8 cellular contexts compared by ENCODE assay signal in the genomic region with DNA sequence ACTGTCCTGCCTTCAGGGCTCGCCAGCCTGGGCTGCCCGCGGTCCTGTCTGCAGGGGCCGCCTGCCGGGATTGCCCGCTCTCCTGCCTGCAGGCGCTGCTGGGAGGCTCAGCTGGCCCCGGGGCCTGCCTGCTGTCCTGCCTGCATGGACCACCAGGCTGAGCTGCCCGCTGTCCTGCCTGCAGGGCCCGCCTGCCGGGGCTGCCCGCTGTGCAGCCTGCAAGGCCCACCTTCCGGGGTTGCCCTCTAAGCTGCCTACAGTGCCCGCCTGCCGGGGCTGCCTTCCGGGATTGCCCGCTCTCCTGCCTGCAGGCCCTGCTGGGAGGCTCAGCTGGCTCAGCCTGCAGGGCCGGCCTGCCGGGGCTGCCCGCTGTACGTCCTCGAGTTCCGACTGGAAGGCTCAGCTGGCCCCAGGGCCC.
A peak's percentile ranks its signal among the peaks of the same experiment; 100 is the strongest.
DNase-seq lines count a peak whose midpoint lies in the region; ATAC-seq and TF ChIP-seq lines count a peak whose summit lies in the region.

No MANE protein-coding gene starts in this region.

- no peak overlapping the region for H3K27ac ChIP-seq in skeletal muscle tissue (ENCODE audit: low read depth, low read length)
- H3K27ac ChIP-seq in PC-9 = no peak overlapping the region

- intact Hi-C loops in PC-9 (cut with micrococcal nuclease; ENCODE audit: unreplicated experiment) = no loop called here

- CTCF ChIA-PET in PC-9 (lab: Charles Lee) = no interaction called here

- H3K36me3 ChIP-seq in skeletal muscle tissue (ENCODE audit: control insufficient read depth in 3 of 3, insufficient read depth in 3 of 3, low read length in 3 of 3) = no peaks in the 10 kb centered on the region
- no peaks in the 10 kb centered on the region for H3K36me3 ChIP-seq in PC-9 (ENCODE audit: low read depth)

- BruUV-seq in PC-9 (replicated peaks; lab: Mats Ljungman, UMichigan) = no TSS peak

- H3F3A ChIP-seq in PC-9 (ENCODE audit: insufficient read depth, low read depth) = no peaks in the 10 kb centered on the region

- TF ChIP-seq CTCF in PC-9 (conservative IDR thresholded peaks at IDR 0.05) = no peak

- H3K9me3 ChIP-seq in skeletal muscle tissue (ENCODE audit: control insufficient read depth in 3 of 3, low read length in 3 of 3) (peaks cover 4 to 10% (median 6%) of the 10 kb centered on the region in 3 donors), PC-9 (ENCODE audit: insufficient read depth, low read depth) (no peaks in the 10 kb centered on the region)

- peak; percentile 32 to 74 for DNase-seq in SW 1271 (lab: John Stamatoyannopoulos, UW)
- peak; percentile 17 to 46 for DNase-seq in dermis microvascular lymphatic vessel endothelial cell (ENCODE audit: low read depth in 2 of 2)
- DNase-seq in NCI-H1092 treated with DMSO at 0.1 percent for 48 hours (lab: John Stamatoyannopoulos, UW) = no peak
- DNase-seq in NOMO-1 (lab: John Stamatoyannopoulos, UW; ENCODE audit: unreplicated experiment in 2 of 2) = no peak
- DNase-seq in HPDE6-E6E7 (ENCODE audit: extremely low spot score) = no peak
- DNase-seq in PC-9 = no peak

- no peaks in the 10 kb centered on the region for H3K9me2 ChIP-seq in PC-9 (ENCODE audit: insufficient read depth)

- H3K4me2 ChIP-seq in PC-9 = no peak overlapping the region; the same call in 1 of the 2 replicates

- POLR2A ChIA-PET in PC-9 (lab: Charles Lee; ENCODE audit: unreplicated experiment) = no interaction called here

- no peaks in the 10 kb centered on the region for H4K20me1 ChIP-seq in PC-9 (ENCODE audit: insufficient read depth)

- H3K9ac ChIP-seq in skeletal muscle tissue (ENCODE audit: low read depth in 1 of 3, low read length in 3 of 3) = peak overlapping the region in 2 of 3 donors; percentile 72 to 96

- no peak overlapping the region for H2AFZ ChIP-seq in PC-9

- peak overlapping the region in 2 of 3 donors; percentile 52 to 78 for H3K4me3 ChIP-seq in skeletal muscle tissue (ENCODE audit: low read length in 3 of 3)
- no peak overlapping the region for H3K4me3 ChIP-seq in PC-9

- peak; percentile 40 for ATAC-seq in GM21786 (IDR thresholded peaks at IDR 0.05; ENCODE audit: unreplicated experiment)

- H3K4me1 ChIP-seq in skeletal muscle tissue (ENCODE audit: control insufficient read depth in 3 of 3, insufficient read depth in 3 of 3, low read length in 3 of 3) (peaks cover 0 to 5% (median 0%) of the 10 kb centered on the region in 3 donors), PC-9 (replicated peaks; ENCODE audit: insufficient read depth) (no peaks in the 10 kb centered on the region)

- no peaks in the 10 kb centered on the region for H3K79me2 ChIP-seq in PC-9 (ENCODE audit: low read depth)

- H3K27me3 ChIP-seq in skeletal muscle tissue (ENCODE audit: control insufficient read depth in 3 of 3, insufficient read depth in 3 of 3, low read length in 3 of 3) (no peaks in the 10 kb centered on the region), PC-9 (ENCODE audit: insufficient read depth, low read depth) (no peaks in the 10 kb centered on the region)

Comparison
In these comparisons a context has a peak if more than half of its experiments do, and no peak if none do; other contexts are left out.
1. DNase-seq: peak in SW 1271 (2 of 2) and dermis microvascular lymphatic vessel endothelial cell (2 of 2); none in NCI-H1092 treated with DMSO at 0.1 percent for 48 hours (single experiment), NOMO-1 (0 of 2), HPDE6-E6E7 (single experiment) and PC-9 (0 of 2).